ENCODE assay signal across 10 cellular contexts in the genomic region with DNA sequence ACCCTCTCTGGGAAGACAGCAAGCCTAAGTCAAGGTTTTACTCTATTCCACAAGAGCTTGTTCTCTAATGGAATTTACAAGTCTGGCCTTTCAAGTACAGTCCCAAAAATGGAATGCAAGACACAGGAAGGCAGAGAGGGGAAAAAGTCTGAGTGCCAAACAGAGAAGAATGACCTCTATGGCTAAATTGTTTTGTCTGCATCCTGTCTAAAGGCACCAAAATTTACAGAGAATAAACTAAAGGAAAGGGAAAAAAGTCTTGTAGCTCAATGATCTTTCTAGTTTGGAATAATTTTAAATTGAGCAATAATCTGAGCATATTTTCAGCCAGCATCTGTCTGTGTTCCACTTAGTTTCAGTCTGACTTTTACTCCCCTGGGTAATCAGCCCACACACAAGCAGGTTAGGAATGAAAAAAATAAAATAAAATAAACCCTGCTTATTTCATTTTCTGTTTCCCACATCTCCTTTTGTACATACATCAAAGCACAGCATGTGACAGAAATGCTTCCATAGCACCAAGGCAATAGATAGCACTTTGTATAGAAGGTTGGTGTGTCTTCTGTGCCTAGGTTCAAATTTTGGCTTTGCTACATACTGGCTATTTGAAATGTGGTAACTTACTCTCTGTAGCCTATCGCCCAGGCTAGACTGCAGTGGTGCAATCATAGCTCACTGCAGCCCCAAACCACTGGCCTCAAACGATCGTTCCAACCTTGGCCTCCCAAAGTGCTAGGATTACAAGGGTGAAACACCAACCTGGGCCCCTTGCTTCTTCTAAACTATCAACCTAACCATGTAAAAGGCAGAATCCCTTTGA.
DNase-seq lines count a peak whose midpoint lies in the region; ATAC-seq and TF ChIP-seq lines count a peak whose summit lies in the region.
"Had no signal": no experiment of that assay in that cellular context is flagged by ENCODE, and none has a peak within 500 bp of the region (broad histone marks: within the 10 kb centered on the region; RNA-seq: fewer than 3 reads in every experiment).

No MANE protein-coding gene starts in this region.

- ATAC-seq in GM18499 (IDR thresholded peaks at IDR 0.05; ENCODE audit: insufficient read depth, unreplicated experiment): peak; percentile 84
- peak; percentile 78 for ATAC-seq in HG02885 (IDR thresholded peaks at IDR 0.05; ENCODE audit: poor library complexity, unreplicated experiment)
- peak; percentile 89 for ATAC-seq in sciatic nerve
- no peak for ATAC-seq in naive thymus-derived CD8-positive, alpha-beta T cell

- H3K27ac Mint-ChIP-seq in naive thymus-derived CD8-positive, alpha-beta T cell: no peak overlapping the region

- peak overlapping the region; percentile 31 for H3K27ac ChIP-seq in colonic mucosa
- peak overlapping the region in 2 of 5 donors; percentile 25 to 72 for H3K27ac ChIP-seq in adrenal gland

- H3K4me3 ChIP-seq in colonic mucosa (no peak overlapping the region), adrenal gland (no peak overlapping the region)

- no peak for TF ChIP-seq CTCF in colonic mucosa (IDR thresholded peaks at IDR 0.05)
- TF ChIP-seq CTCF in adrenal gland (IDR thresholded peaks at IDR 0.05): no peak

- no peak for TF ChIP-seq POLR2A in adrenal gland (IDR thresholded peaks at IDR 0.05)

- H3K9me3 ChIP-seq in colonic mucosa (no peaks in the 10 kb centered on the region), adrenal gland (replicated peaks in 1 of 3) (no peaks in the 10 kb centered on the region)

- H3K27me3 Mint-ChIP-seq in naive thymus-derived CD8-positive, alpha-beta T cell: no peaks in the 10 kb centered on the region

- H3K9me3 Mint-ChIP-seq in naive thymus-derived CD8-positive, alpha-beta T cell: no peaks in the 10 kb centered on the region

- intact Hi-C loops in colonic mucosa (cut with DNase I) (no loop called here), sciatic nerve (cut with DNase I) (no loop called here), adrenal gland (cut with DNase I) (no loop called here)

- POLR2A ChIA-PET in naive thymus-derived CD8-positive, alpha-beta T cell (lab: Charles Lee): no interaction called here

- no peak overlapping the region for H3K9ac ChIP-seq in colonic mucosa (ENCODE audit: low read depth in 2 of 2, low read length in 2 of 2)

- H3K4me3 Mint-ChIP-seq in naive thymus-derived CD8-positive, alpha-beta T cell: no peak overlapping the region

- WGBS in adrenal gland, 4 donors: 78 to 94% (median 86%) methylated on average over 3 of the region's 3 CpGs

- no peaks in the 10 kb centered on the region for H3K36me3 Mint-ChIP-seq in naive thymus-derived CD8-positive, alpha-beta T cell

- DNase-seq in colonic mucosa: no peak
- DNase-seq in sciatic nerve (ENCODE audit: low spot score): no peak
- DNase-seq in stimulated activated CD4-positive, alpha-beta T cell treated with anti-CD3 and anti-CD28 coated beads, Interleukin-1b, Interleukin-23, amount 100 ng/mL, for 48 hours: no peak
- DNase-seq in NCI-H1694 treated with DMSO at 0.1 percent for 48 hours (lab: John Stamatoyannopoulos, UW): no peak
- no peak for DNase-seq in adrenal gland
- DNase-seq in naive thymus-derived CD8-positive, alpha-beta T cell: no peak
- DNase-seq: GOT3, Karpas-422 had no signal

- H3K4me1 Mint-ChIP-seq in naive thymus-derived CD8-positive, alpha-beta T cell: no peaks in the 10 kb centered on the region

- H3K36me3 ChIP-seq in colonic mucosa (no peaks in the 10 kb centered on the region), adrenal gland (replicated peaks in 1 of 2) (no peaks in the 10 kb centered on the region)

- H3K4me1 ChIP-seq in colonic mucosa: no peaks in the 10 kb centered on the region
- H3K4me1 ChIP-seq in adrenal gland (replicated peaks in 1 of 2): no peaks in the 10 kb centered on the region

- H3K27me3 ChIP-seq in colonic mucosa (no peaks in the 10 kb centered on the region), adrenal gland (no peaks in the 10 kb centered on the region)

Comparison
In these comparisons a context has a peak if more than half of its experiments do, and no peak if none do; other contexts are left out.
1. ATAC-seq: peak in GM18499 (single experiment), HG02885 (single experiment) and sciatic nerve (single experiment); none in naive thymus-derived CD8-positive, alpha-beta T cell (0 of 2).